In genomic region chr3:18389108-18389733, GRCh38 we compare ENCODE assay signal across 8 cellular contexts. TPM values are rescaled to one million over a fixed set of nuclear protein-coding genes. Genes with fewer than 3 reads are reported as not detected.
DNase-seq lines count a peak whose midpoint lies in the region; ATAC-seq and TF ChIP-seq lines count a peak whose summit lies in the region.

No MANE protein-coding gene starts in this region.

- peaks cover 0 to 17% (median 4%) of the 10 kb centered on the region in 4 donors for H3K36me3 ChIP-seq in transverse colon

- intact Hi-C loops in transverse colon (cut with DNase I; ENCODE audit: low total_unique reads), result no loop called here

- peak; percentile 7 to 34 for DNase-seq in NCI-H2081 (lab: John Stamatoyannopoulos, UW)
- DNase-seq in NCI-H2081 treated with DMSO at 0.1 percent for 48 hours (lab: John Stamatoyannopoulos, UW), result no peak
- DNase-seq in HL-60 (ENCODE audit: low read depth in 1 of 2, low spot score in 1 of 2), result peak in 1 of 2 experiments; percentile 5
- DNase-seq in SW480 (ENCODE audit: low spot score), result peak; percentile 1
- peak; percentile 16 for DNase-seq in globus pallidus (ENCODE audit: low spot score)
- no peak for DNase-seq in transverse colon

- H3K9me3 ChIP-seq in transverse colon, result no peaks in the 10 kb centered on the region

- no peak for TF ChIP-seq POLR2A in transverse colon (IDR thresholded peaks at IDR 0.05)

- TF ChIP-seq EP300 in transverse colon (IDR thresholded peaks at IDR 0.05; ENCODE audit: low read depth), result no peak

- WGBS in transverse colon (ENCODE audit: low coverage in 1 of 2), 2 donors, result 44 to 50% methylated on average over 2 of the region's 2 CpGs

- in situ Hi-C loops in transverse colon (cut with MboI; ENCODE audit: low pct_ligation_motif_present in 1 of 4, low pct_unique_long_range_greater_than_20kb in 1 of 4, low sequenced_read_pairs in 3 of 4), result no loop called here

- no peak overlapping the region for H3K4me3 ChIP-seq in HL-60 (replicated peaks; ENCODE audit: insufficient read depth, low read length)
- H3K4me3 ChIP-seq in transverse colon, result no peak overlapping the region

- ATAC-seq in GM18873 (IDR thresholded peaks at IDR 0.05; ENCODE audit: low FRiP score, unreplicated experiment) (no peak), GM19023 (IDR thresholded peaks at IDR 0.05; ENCODE audit: unreplicated experiment) (no peak)

- peaks cover 0 to 6% (median 0%) of the 10 kb centered on the region in 4 donors for H3K4me1 ChIP-seq in transverse colon

- H3K27me3 ChIP-seq in HL-60 (ENCODE audit: insufficient read depth, poor library complexity, severe bottlenecking) (no peaks in the 10 kb centered on the region), transverse colon (no peaks in the 10 kb centered on the region)

- H3K27ac ChIP-seq in HL-60 (replicated peaks) (no peak overlapping the region), transverse colon (no peak overlapping the region)

- TF ChIP-seq CTCF in HL-60 (IDR thresholded peaks at IDR 0.05; ENCODE audit: insufficient read depth, low read length) (peak; percentile 9), transverse colon (IDR thresholded peaks at IDR 0.05) (peak; percentile 38 to 61 (median 55))

RNA-seq across cellular contexts. Expression of gene SATB1, which starts 35.9 kb away (rescaled TPM):
- total RNA-seq in transverse colon, result 10 to 100 TPM; 27.7 to 85.3 (median 67.1) TPM

Comparison
In these comparisons a context has a peak if more than half of its experiments do, and no peak if none do; other contexts are left out.
1. DNase-seq: peak in NCI-H2081 (2 of 2), SW480 (single experiment) and globus pallidus (single experiment); none in NCI-H2081 treated with DMSO at 0.1 percent for 48 hours (single experiment) and transverse colon (single experiment).